In genomic region chr1:183023146-183023600, GRCh38 we compare ENCODE assay signal across 8 cellular contexts. TPM values are rescaled to one million over a fixed set of nuclear protein-coding genes. Genes with fewer than 3 reads are reported as not detected.
A peak's percentile ranks its signal among the peaks of the same experiment; 100 is the strongest.
DNase-seq lines count a peak whose midpoint lies in the region; ATAC-seq and TF ChIP-seq lines count a peak whose summit lies in the region.

Gene LAMC1 (plus strand): TSS chr1:183023420. CDS start chr1:183023717, 297 bp downstream.

- H3K27ac ChIP-seq in neutrophil, result no peak within 1 kb of the TSS

- H3K4me3 Mint-ChIP-seq in activated naive CD8-positive, alpha-beta T cell treated with anti-CD3 and anti-CD28 coated beads, Interleukin-2, amount 50 U/mL, for 24 hours, result peak within 1 kb of the TSS; percentile 76

- H3K9me3 Mint-ChIP-seq in activated naive CD8-positive, alpha-beta T cell treated with anti-CD3 and anti-CD28 coated beads, Interleukin-2, amount 50 U/mL, for 24 hours, result no peaks in the 10 kb centered on the region

- DNase-seq in Caki2 (ENCODE audit: low read depth), result peak; percentile 78
- peak; percentile 85 for DNase-seq in NCI-H526 treated with DMSO at 0.1 percent for 48 hours (lab: John Stamatoyannopoulos, UW)
- DNase-seq in activated naive CD8-positive, alpha-beta T cell treated with anti-CD3 and anti-CD28 coated beads, Interleukin-2, amount 50 U/mL, for 24 hours, result peak; percentile 27
- peak; percentile 92 for DNase-seq in glomerular visceral epithelial cell (ENCODE audit: extremely low spot score)
- no peak for DNase-seq in inferior parietal cortex (ENCODE audit: extremely low spot score)

- peaks cover 14 to 22% of the 10 kb centered on the region in 2 experiments for H3K4me1 ChIP-seq in neutrophil (ENCODE audit: control insufficient read depth in 1 of 2, insufficient read depth in 1 of 2, low read depth in 1 of 2, low read length in 1 of 2)

- H3K27me3 Mint-ChIP-seq in activated naive CD8-positive, alpha-beta T cell treated with anti-CD3 and anti-CD28 coated beads, Interleukin-2, amount 50 U/mL, for 24 hours, result peaks cover 60% of the 10 kb centered on the region

- no peak for TF ChIP-seq CTCF in neutrophil (IDR thresholded peaks at IDR 0.05)

- no peaks in the 10 kb centered on the region for H3K36me3 Mint-ChIP-seq in activated naive CD8-positive, alpha-beta T cell treated with anti-CD3 and anti-CD28 coated beads, Interleukin-2, amount 50 U/mL, for 24 hours (ENCODE audit: low read depth)

- H3K36me3 ChIP-seq in neutrophil, result no peaks in the 10 kb centered on the region

- peak within 1 kb of the TSS; percentile 55 to 57 for H3K4me3 ChIP-seq in neutrophil (ENCODE audit: low read depth in 1 of 2, low read length in 1 of 2)

- peak within 1 kb of the TSS; percentile 74 for H3K27ac Mint-ChIP-seq in activated naive CD8-positive, alpha-beta T cell treated with anti-CD3 and anti-CD28 coated beads, Interleukin-2, amount 50 U/mL, for 24 hours

- in situ Hi-C loops in Caki2 (cut with HindIII; ENCODE audit: low pct_unique_long_range_greater_than_20kb, low sequenced_read_pairs), result no loop called here

- H3K27me3 ChIP-seq in neutrophil, result peaks cover 100% of the 10 kb centered on the region

- H3K9me3 ChIP-seq in neutrophil, result no peaks in the 10 kb centered on the region

- H3K4me1 Mint-ChIP-seq in activated naive CD8-positive, alpha-beta T cell treated with anti-CD3 and anti-CD28 coated beads, Interleukin-2, amount 50 U/mL, for 24 hours, result peaks cover 22% of the 10 kb centered on the region

- peak; percentile 47 for ATAC-seq in GM19324 (IDR thresholded peaks at IDR 0.05; ENCODE audit: low FRiP score, unreplicated experiment)
- peak; percentile 33 for ATAC-seq in HG03280 (IDR thresholded peaks at IDR 0.05; ENCODE audit: unreplicated experiment)
- peak; percentile 29 for ATAC-seq in activated naive CD8-positive, alpha-beta T cell treated with anti-CD3 and anti-CD28 coated beads, Interleukin-2, amount 50 U/mL, for 24 hours

RNA-seq across cellular contexts. Expression of gene LAMC1, which starts in this region (rescaled TPM):
- total RNA-seq in Caki2 (2014; rRNA removed; shearing (Covaris generic); ENCODE audit: low replicate concordance), result 87.3 and 138 TPM in 2 replicates
